ENCODE assay signal across 8 cellular contexts in the genomic region with DNA sequence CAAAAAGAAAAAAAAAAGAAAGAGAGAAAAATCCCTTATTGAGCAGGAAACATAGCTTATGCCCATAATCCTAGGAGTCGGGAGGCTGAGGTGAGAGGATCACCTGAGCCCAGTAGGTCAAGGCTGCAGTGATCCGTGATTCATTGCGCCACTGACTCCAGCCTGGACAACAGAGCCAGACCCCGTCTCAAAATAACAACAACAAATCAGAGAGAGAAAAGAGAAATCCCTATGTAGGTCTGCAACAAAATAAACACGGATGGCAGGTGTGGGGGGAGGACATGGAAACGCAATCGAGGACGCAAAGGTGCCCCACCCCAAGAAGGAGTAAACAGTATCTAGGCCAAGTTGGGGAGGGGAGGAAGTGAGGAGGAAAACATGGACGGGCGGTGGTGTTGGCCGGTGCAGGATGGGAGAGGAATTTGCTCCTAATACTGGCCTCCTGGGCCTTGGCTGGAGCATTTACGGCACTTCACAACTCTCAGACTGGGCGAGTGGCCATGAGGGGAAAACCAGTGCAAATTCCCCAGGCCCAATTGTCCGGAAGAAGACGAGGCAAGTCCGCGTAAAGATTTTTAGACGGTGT. TPM values are rescaled to one million over a fixed set of nuclear protein-coding genes. Genes with fewer than 3 reads are reported as not detected.
A peak's percentile ranks its signal among the peaks of the same experiment; 100 is the strongest.
DNase-seq lines count a peak whose midpoint lies in the region; ATAC-seq and TF ChIP-seq lines count a peak whose summit lies in the region.

No MANE protein-coding gene starts in this region.

- H3K36me3 ChIP-seq in BLaER1 (peaks cover 30% of the 10 kb centered on the region), aorta (ENCODE audit: control insufficient read depth in 1 of 2, insufficient read depth in 2 of 2, low read length in 1 of 2) (peaks cover 1 to 6% of the 10 kb centered on the region in 2 donors)

- H3K27me3 ChIP-seq in BLaER1, result no peaks in the 10 kb centered on the region
- no peaks in the 10 kb centered on the region for H3K27me3 ChIP-seq in HL-60 (ENCODE audit: insufficient read depth, poor library complexity, severe bottlenecking)
- no peaks in the 10 kb centered on the region for H3K27me3 ChIP-seq in aorta (ENCODE audit: control insufficient read depth in 1 of 2, insufficient read depth in 2 of 2, low read length in 1 of 2)

- peaks cover 25% of the 10 kb centered on the region; the same call in 1 of the 2 replicates for H4K20me1 ChIP-seq in BLaER1

- intact Hi-C loops in aorta (cut with DNase I), result no loop called here

- H3K9me3 Mint-ChIP-seq in brain (peaks cover 0 to 12% (median 6%) of the 10 kb centered on the region in 5 experiments), memory B cell (no peaks in the 10 kb centered on the region)

- no peak overlapping the region for H3K27ac ChIP-seq in BLaER1
- no peak overlapping the region for H3K27ac ChIP-seq in HL-60 (replicated peaks)
- H3K27ac ChIP-seq in aorta (ENCODE audit: low read depth in 1 of 2, low read length in 2 of 2), result peak overlapping the region in 1 of 2 donors; percentile 69

- H3K4me1 Mint-ChIP-seq in brain, result peaks cover 61% of the 10 kb centered on the region
- H3K4me1 Mint-ChIP-seq in memory B cell, result peaks cover 29% of the 10 kb centered on the region

- H3K4me2 ChIP-seq in BLaER1, result peak overlapping the region; percentile 37; the same call in 1 of the 2 replicates

- TF ChIP-seq CTCF in HL-60 (IDR thresholded peaks at IDR 0.05; ENCODE audit: insufficient read depth, low read length), result no peak
- TF ChIP-seq CTCF in brain (conservative IDR thresholded peaks at IDR 0.05), result no peak

- H3K27me3 Mint-ChIP-seq in brain (peaks cover 9% of the 10 kb centered on the region), memory B cell (no peaks in the 10 kb centered on the region)

- H3K4me3 ChIP-seq in BLaER1, result 0 out of 2 replicates have a peak overlapping the region, but pooled peaks have one; percentile 88
- peak overlapping the region; percentile 16 for H3K4me3 ChIP-seq in HL-60 (replicated peaks; ENCODE audit: insufficient read depth, low read length)
- no peak overlapping the region for H3K4me3 ChIP-seq in aorta (ENCODE audit: low read length in 2 of 2)

- H3K27ac Mint-ChIP-seq in brain (peak overlapping the region; percentile 100), memory B cell (peak overlapping the region; percentile 99)

- H3K4me3 Mint-ChIP-seq in brain (peak overlapping the region; percentile 96 to 100 (median 98)), memory B cell (peak overlapping the region; percentile 100)

- H3K36me3 Mint-ChIP-seq in brain (peaks cover 39% of the 10 kb centered on the region), memory B cell (peaks cover 13% of the 10 kb centered on the region)

- no peak for ATAC-seq in memory B cell (ENCODE audit: low read depth)
- ATAC-seq in aorta (ENCODE audit: low FRiP score), result peak; percentile 52

- WGBS in aorta, 2 donors, result 53 to 56% methylated on average over 18 of the region's 18 CpGs

- no peak overlapping the region for H3K9ac ChIP-seq in BLaER1

- H3K4me1 ChIP-seq in BLaER1, result peaks cover 78% of the 10 kb centered on the region
- no peaks in the 10 kb centered on the region for H3K4me1 ChIP-seq in aorta (ENCODE audit: control insufficient read depth in 1 of 2, insufficient read depth in 2 of 2, low read length in 2 of 2)

- H3K9me3 ChIP-seq in BLaER1, result no peaks in the 10 kb centered on the region
- H3K9me3 ChIP-seq in aorta (ENCODE audit: control insufficient read depth, low read length), result no peaks in the 10 kb centered on the region

- DNase-seq in HL-60 (ENCODE audit: low read depth in 1 of 2, low spot score in 1 of 2) (no peak), memory B cell (ENCODE audit: low spot score in 2 of 2) (no peak), aorta (no peak), iPS-NIHi7 (ENCODE audit: extremely low spot score) (no peak), SKM-1 treated with dmso at 0.1 percent for 144 hours (lab: John Stamatoyannopoulos, UW; ENCODE audit: unreplicated experiment) (no peak), glomerular visceral epithelial cell (ENCODE audit: extremely low spot score) (no peak)

RNA-seq across cellular contexts. Expression of a gene that starts 0.6 kb away (rescaled TPM):
- polyA plus RNA-seq in brain (ENCODE audit: insufficient read depth, low read depth, low replicate concordance), result 85.1 TPM
- 10 to 100 TPM; 54.3 to 57.0 TPM for total RNA-seq in aorta
- 10 to 100 TPM; 34.4 to 51.8 TPM for polyA plus RNA-seq in aorta

RNA-seq across cellular contexts. Expression of a gene that starts 5.0 kb away (rescaled TPM):
- polyA plus RNA-seq in brain (ENCODE audit: insufficient read depth, low read depth, low replicate concordance) (570 TPM), aorta (1 to 10 TPM in 1 of 2 donors, under 1 TPM in 1; 0.23 to 7.1 TPM)
- under 1 TPM in 1 of 2 donors, not detected in 1; 0.69 TPM for total RNA-seq in aorta

RNA-seq across cellular contexts. Expression of a gene that starts 5.9 kb away (rescaled TPM):
- polyA plus RNA-seq in brain (ENCODE audit: insufficient read depth, low read depth, low replicate concordance), result 198 TPM
- total RNA-seq in aorta, result 100 to 1,000 TPM in 1 of 2 donors, 10 to 100 TPM in 1; 80.0 to 111 TPM
- 100 to 1,000 TPM; 243 to 245 TPM for polyA plus RNA-seq in aorta

RNA-seq across cellular contexts. Expression of a gene that starts 17.1 kb away (rescaled TPM):
- polyA plus RNA-seq in brain (ENCODE audit: insufficient read depth, low read depth, low replicate concordance) (0.39 TPM), aorta (10 to 100 TPM in 1 of 2 donors, 1 to 10 TPM in 1; 2.5 to 91.2 TPM)
- not detected for total RNA-seq in aorta

RNA-seq across cellular contexts. Expression of a gene that starts 20.3 kb away (rescaled TPM):
- polyA plus RNA-seq in brain (ENCODE audit: insufficient read depth, low read depth, low replicate concordance) (36.7 TPM), aorta (100 to 1,000 TPM in 1 of 2 donors, 10 to 100 TPM in 1; 86.5 to 116 TPM)
- total RNA-seq in aorta, result 10 to 100 TPM; 72.8 to 83.4 TPM

Comparison
In these comparisons a context has a peak if more than half of its experiments do, and no peak if none do; other contexts are left out.
1. H3K4me3 ChIP-seq: peak in BLaER1 (single experiment) and HL-60 (single experiment); none in aorta (0 of 2).
2. RNA of a gene that starts 5.0 kb away (polyA plus RNA-seq): 570 TPM in brain (single experiment); 0.23 to 7.1 TPM in aorta; every median in the first group is over 10 times any median in the second.